Comparison of ENCODE assay signal across 7 cellular contexts in the genomic region with DNA sequence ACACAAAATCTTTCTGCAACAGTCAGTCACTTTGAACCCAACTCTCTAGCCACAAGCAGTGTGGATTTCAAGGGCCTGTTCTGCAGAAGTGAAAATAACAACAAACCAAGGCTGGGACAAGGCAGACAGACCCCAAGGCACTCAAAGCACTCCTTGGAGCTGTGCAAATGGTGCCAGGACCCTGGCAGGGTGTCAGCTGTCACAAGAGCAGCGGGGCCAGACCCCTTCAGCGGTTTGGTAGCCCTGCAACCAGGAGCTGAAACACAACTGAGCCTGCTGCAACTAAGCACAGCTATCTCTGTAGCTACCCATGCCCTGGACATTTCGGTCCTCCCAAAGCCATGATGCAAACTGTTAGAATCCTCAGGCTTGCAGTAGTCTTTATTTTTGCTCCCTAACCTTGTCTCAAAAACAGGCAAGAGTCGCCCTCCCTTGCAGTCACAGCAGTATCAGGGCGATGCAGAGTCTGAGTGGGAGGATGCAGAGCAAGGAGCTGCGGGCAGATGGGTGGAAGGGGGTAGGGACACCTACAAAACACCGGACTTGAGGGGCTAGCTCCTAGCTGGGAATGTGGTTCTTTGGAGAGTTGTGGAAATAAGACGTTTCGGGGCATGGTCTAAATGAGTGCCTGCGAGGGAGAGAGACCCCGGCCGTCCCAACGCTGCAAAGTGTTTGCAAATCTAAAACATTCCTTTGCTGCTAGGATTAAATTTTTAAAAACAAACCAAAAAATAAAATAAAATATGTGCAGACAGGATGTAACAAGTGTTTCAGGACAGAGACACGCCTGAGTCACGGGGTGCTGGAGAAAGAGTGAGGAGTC. TPM values are rescaled to one million over a fixed set of nuclear protein-coding genes. Genes with fewer than 3 reads are reported as not detected.
DNase-seq lines count a peak whose midpoint lies in the region; ATAC-seq and TF ChIP-seq lines count a peak whose summit lies in the region.

No MANE protein-coding gene starts in this region.

- POLR2A ChIA-PET in activated B cell treated with CpG ODN at 0.5 μM for 24 hours (lab: Charles Lee), result no interaction called here

- peak overlapping the region; percentile 94 to 99 (median 99) for H3K27ac ChIP-seq in gastrocnemius medialis

- CTCF ChIA-PET in activated B cell treated with CpG ODN at 0.5 μM for 24 hours (lab: Charles Lee), result interaction anchor here (1.9 to 4.8 kb wide), 3 partner anchors 11 to 717 kb away, joined by 7 to 47 read pairs (median 15); no protein-coding TSS in a partner anchor

- peak overlapping the region; percentile 29 for H3K4me3 Mint-ChIP-seq in activated B cell treated with CpG ODN at 0.5 μM for 24 hours

- H3K27me3 Mint-ChIP-seq in activated B cell treated with CpG ODN at 0.5 μM for 24 hours, result peaks cover 64% of the 10 kb centered on the region

- no peaks in the 10 kb centered on the region for H3K36me3 Mint-ChIP-seq in activated B cell treated with CpG ODN at 0.5 μM for 24 hours (ENCODE audit: low read depth)

- H3K9me3 ChIP-seq in HAP-1 (0 out of 2 replicates have a peak, but pooled peaks cover 2% of the 10 kb centered on the region), gastrocnemius medialis (no peaks in the 10 kb centered on the region)

- no peaks in the 10 kb centered on the region for H3K9me3 Mint-ChIP-seq in activated B cell treated with CpG ODN at 0.5 μM for 24 hours

- ATAC-seq in activated B cell treated with CpG ODN at 0.5 μM for 24 hours (ENCODE audit: low read depth) (no peak), gastrocnemius medialis (no peak), HG02852 (IDR thresholded peaks at IDR 0.05; ENCODE audit: unreplicated experiment) (no peak), HG03520 (IDR thresholded peaks at IDR 0.05; ENCODE audit: unreplicated experiment) (no peak)

- H3K36me3 ChIP-seq in HAP-1 (replicated peaks) (no peaks in the 10 kb centered on the region), gastrocnemius medialis (no peaks in the 10 kb centered on the region)

- no peak overlapping the region for H3K27ac Mint-ChIP-seq in activated B cell treated with CpG ODN at 0.5 μM for 24 hours

- H3K4me1 Mint-ChIP-seq in activated B cell treated with CpG ODN at 0.5 μM for 24 hours, result peaks cover 9% of the 10 kb centered on the region

- H3K27me3 ChIP-seq in HAP-1 (ENCODE audit: low read depth) (no peaks in the 10 kb centered on the region), gastrocnemius medialis (no peaks in the 10 kb centered on the region)

- no peak for TF ChIP-seq POLR2A in gastrocnemius medialis (IDR thresholded peaks at IDR 0.05)

- DNase-seq in HAP-1 (ENCODE audit: low spot score in 2 of 2) (peak in 1 of 2 experiments; percentile 47), activated B cell treated with CpG ODN at 0.5 μM for 24 hours (no peak), hepatic stellate cell (ENCODE audit: low spot score) (peak; percentile 36), gastrocnemius medialis (no peak)
- DNase-seq in activated effector memory CD4-positive, alpha-beta T cell treated with anti-CD3 and anti-CD28 coated beads, Interleukin-2, amount 50 U/mL, for 16 hours, result no peak

- in situ Hi-C loops in HAP-1 (cut with MboI; ENCODE audit: low sequenced_read_pairs) (loop anchor here (10.0 kb wide), 1 partner anchor 423 kb away; no protein-coding TSS in a partner anchor), gastrocnemius medialis (cut with MboI; ENCODE audit: low sequenced_read_pairs in 4 of 4) (loop anchor here (5.0 to 25.0 kb wide), 5 partner anchors 325 to 725 kb away; no protein-coding TSS in a partner anchor)

- peak overlapping the region; percentile 70 for H3K4me3 ChIP-seq in HAP-1
- H3K4me3 ChIP-seq in gastrocnemius medialis, result peak overlapping the region; percentile 81 to 88 (median 86)

- intact Hi-C loops in activated B cell treated with CpG ODN at 0.5 μM for 24 hours (cut with micrococcal nuclease) (loop anchor here (5.0 kb wide), 1 partner anchor 430 kb away; no protein-coding TSS in a partner anchor), gastrocnemius medialis (cut with DNase I; ENCODE audit: low total_unique reads) (loop anchor here (2.0 to 5.0 kb wide), 6 partner anchors 45 to 717 kb away; no protein-coding TSS in a partner anchor)

- TF ChIP-seq CTCF in activated B cell treated with CpG ODN at 0.5 μM for 24 hours (IDR thresholded peaks at IDR 0.05) (no peak), gastrocnemius medialis (IDR thresholded peaks at IDR 0.05 in 4 of 5, conservative IDR thresholded peaks at IDR 0.05 in 1 of 5) (no peak)

- peaks cover 37% of the 10 kb centered on the region for H3K4me1 ChIP-seq in HAP-1
- peaks cover 55 to 74% of the 10 kb centered on the region in 2 donors for H3K4me1 ChIP-seq in gastrocnemius medialis

RNA-seq across cellular contexts. Expression of a gene that starts 1.1 kb away (rescaled TPM):
- not detected in 2 replicates for total RNA-seq in activated B cell treated with CpG ODN at 0.5 μM for 24 hours
- 10 to 100 TPM; 18.9 to 34.5 (median 29.1) TPM for total RNA-seq in gastrocnemius medialis

Comparison
In these comparisons a context has a peak if more than half of its experiments do, and no peak if none do; other contexts are left out.
1. RNA of a gene that starts 1.1 kb away (total RNA-seq): 18.9 to 34.5 TPM in gastrocnemius medialis; not detected in activated B cell treated with CpG ODN at 0.5 μM for 24 hours; every median in the first group is over 10 times any median in the second.